ENCODE assay signal across 18 cellular contexts in the genomic region with DNA sequence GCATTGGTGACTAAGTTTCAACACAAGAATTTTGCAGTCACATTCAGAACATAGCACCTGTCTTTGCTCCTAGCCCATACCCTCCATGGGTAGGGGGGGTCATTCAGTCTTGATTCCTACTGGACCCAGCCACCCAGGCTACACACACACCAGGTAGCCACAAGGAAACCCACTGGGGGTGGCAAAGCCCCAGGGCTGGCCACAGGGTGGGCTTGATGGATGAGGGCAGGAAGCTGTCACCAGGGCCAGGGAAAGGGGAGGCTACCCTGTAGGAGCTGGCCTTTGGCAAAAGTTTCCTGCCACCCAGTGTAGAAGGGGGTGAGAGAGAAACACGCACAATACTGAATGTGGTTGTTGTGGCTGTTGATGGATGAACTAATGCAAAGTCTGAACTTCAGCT.
DNase-seq lines count a peak whose midpoint lies in the region; ATAC-seq, FAIRE-seq and TF ChIP-seq lines count a peak whose summit lies in the region.
"Had no signal": no experiment of that assay in that cellular context is flagged by ENCODE, and none has a peak within 500 bp of the region (broad histone marks: within the 10 kb centered on the region; RNA-seq: fewer than 3 reads in every experiment).

No MANE protein-coding gene starts in this region.

- peaks cover 3 to 20% of the 10 kb centered on the region in 2 donors for H3K9me3 ChIP-seq in kidney (ENCODE audit: control insufficient read depth in 1 of 2, low read length in 2 of 2)
- peaks cover 7% of the 10 kb centered on the region for H3K9me3 ChIP-seq in HAP-1

- H3K36me3 Mint-ChIP-seq in natural killer cell treated with Interleukin-12 subunit alpha and Interleukin-12 subunit beta and Interleukin-15 and Interleukin-18, amount 100 ng/mL, for 72 hours, result peaks cover 15% of the 10 kb centered on the region
- peaks cover 15% of the 10 kb centered on the region for H3K36me3 Mint-ChIP-seq in natural killer cell

- H3K9ac ChIP-seq in kidney (ENCODE audit: low read length in 2 of 2), result no peak overlapping the region

- H3K9me3 Mint-ChIP-seq in natural killer cell treated with Interleukin-12 subunit alpha and Interleukin-12 subunit beta and Interleukin-15 and Interleukin-18, amount 100 ng/mL, for 72 hours, result peaks cover 11% of the 10 kb centered on the region
- peaks cover 9 to 10% of the 10 kb centered on the region in 2 donors for H3K9me3 Mint-ChIP-seq in natural killer cell

- H3K4me3 ChIP-seq in kidney (ENCODE audit: low read length in 2 of 2) (no peak overlapping the region), HAP-1 (no peak overlapping the region)
- H3K4me3 ChIP-seq: GM23338 had no signal

- H3K27me3 Mint-ChIP-seq in natural killer cell treated with Interleukin-12 subunit alpha and Interleukin-12 subunit beta and Interleukin-15 and Interleukin-18, amount 100 ng/mL, for 72 hours, result peaks cover 20 to 30% of the 10 kb centered on the region in 2 donors
- peaks cover 11 to 40% of the 10 kb centered on the region in 2 donors for H3K27me3 Mint-ChIP-seq in natural killer cell (ENCODE audit: low read depth in 2 of 2)

- DNase-seq in activated effector memory CD4-positive, alpha-beta T cell treated with anti-CD3 and anti-CD28 coated beads, Interleukin-2, amount 50 U/mL, for 16 hours, result peak; percentile 28
- DNase-seq in activated effector memory CD4-positive, alpha-beta T cell treated with Interleukin-2 at 50 U/mL for 16 hours, result no peak
- peak; percentile 32 for DNase-seq in natural killer cell treated with Interleukin-12 subunit alpha and Interleukin-12 subunit beta and Interleukin-15 and Interleukin-18, amount 100 ng/mL, for 72 hours (ENCODE audit: low spot score)
- DNase-seq in natural killer cell (no peak), kidney (peak; percentile 41), iPS-NIHi11 (ENCODE audit: low spot score) (no peak), HAP-1 (ENCODE audit: low spot score in 2 of 2) (no peak)
- DNase-seq: ACHN; BE2C; C1 segment of cervical spinal cord; Caco-2; CD4-positive, alpha-beta T cell; DMS79; GDM1 had no signal

- H3K4me1 ChIP-seq in kidney (ENCODE audit: control insufficient read depth in 1 of 2, insufficient read depth in 1 of 2, low read depth in 1 of 2, low read length in 2 of 2) (no peaks in the 10 kb centered on the region), HAP-1 (no peaks in the 10 kb centered on the region)
- H3K4me1 ChIP-seq: Caco-2 had no signal

- H3K4me1 Mint-ChIP-seq in natural killer cell treated with Interleukin-12 subunit alpha and Interleukin-12 subunit beta and Interleukin-15 and Interleukin-18, amount 100 ng/mL, for 72 hours (ENCODE audit: low read depth in 2 of 2), result no peaks in the 10 kb centered on the region
- no peaks in the 10 kb centered on the region for H3K4me1 Mint-ChIP-seq in natural killer cell
- H3K4me1 Mint-ChIP-seq: GM23338 had no signal

- H3K27me3 ChIP-seq in HAP-1 (ENCODE audit: low read depth), result no peaks in the 10 kb centered on the region
- H3K27me3 ChIP-seq: BE2C had no signal

- no peak overlapping the region for H3K27ac ChIP-seq in kidney (ENCODE audit: low read depth in 2 of 2, low read length in 2 of 2)

- TF ChIP-seq CTCF in natural killer cell (IDR thresholded peaks at IDR 0.05), result no peak
- TF ChIP-seq CTCF in kidney (IDR thresholded peaks at IDR 0.05; ENCODE audit: borderline replicate concordance, extremely low read depth, insufficient read depth), result no peak

- no peak overlapping the region for H3K4me3 Mint-ChIP-seq in natural killer cell treated with Interleukin-12 subunit alpha and Interleukin-12 subunit beta and Interleukin-15 and Interleukin-18, amount 100 ng/mL, for 72 hours
- H3K4me3 Mint-ChIP-seq in natural killer cell, result no peak overlapping the region
- H3K4me3 Mint-ChIP-seq: CD4-positive, alpha-beta T cell; GM23338 had no signal

- ATAC-seq in natural killer cell treated with Interleukin-12 subunit alpha and Interleukin-12 subunit beta and Interleukin-15 and Interleukin-18, amount 100 ng/mL, for 72 hours, result no peak
- ATAC-seq in natural killer cell, result no peak
- ATAC-seq: GM23338 had no signal

- no peak overlapping the region for H3K27ac Mint-ChIP-seq in natural killer cell treated with Interleukin-12 subunit alpha and Interleukin-12 subunit beta and Interleukin-15 and Interleukin-18, amount 100 ng/mL, for 72 hours
- no peak overlapping the region for H3K27ac Mint-ChIP-seq in natural killer cell
- H3K27ac Mint-ChIP-seq: CD4-positive, alpha-beta T cell; GM23338 had no signal

- in situ Hi-C loops in HAP-1 (cut with MboI; ENCODE audit: low sequenced_read_pairs), result no loop called here

- no peaks in the 10 kb centered on the region for H3K36me3 ChIP-seq in kidney (ENCODE audit: control insufficient read depth in 1 of 2, insufficient read depth in 2 of 2, low read length in 2 of 2)
- no peaks in the 10 kb centered on the region for H3K36me3 ChIP-seq in HAP-1 (replicated peaks)
- H3K36me3 ChIP-seq: BE2C had no signal

- FAIRE-seq in kidney (lab: Jason Lieb, UNC), result no peak
- FAIRE-seq: A204.1, D721Med, H54 had no signal

- intact Hi-C loops in natural killer cell (cut with micrococcal nuclease) (no loop called here), kidney (cut with DNase I) (no loop called here)

Comparison
In these comparisons a context has a peak if more than half of its experiments do, and no peak if none do; other contexts are left out.
1. DNase-seq: peak in activated effector memory CD4-positive, alpha-beta T cell treated with anti-CD3 and anti-CD28 coated beads, Interleukin-2, amount 50 U/mL, for 16 hours (single experiment), natural killer cell treated with Interleukin-12 subunit alpha and Interleukin-12 subunit beta and Interleukin-15 and Interleukin-18, amount 100 ng/mL, for 72 hours (single experiment) and kidney (single experiment); none in activated effector memory CD4-positive, alpha-beta T cell treated with Interleukin-2 at 50 U/mL for 16 hours (single experiment), natural killer cell (single experiment), iPS-NIHi11 (single experiment) and HAP-1 (0 of 2).